In genomic region chr7:5629941-5630340, GRCh38 we compare ENCODE assay signal across 8 cellular contexts. TPM values are rescaled to one million over a fixed set of nuclear protein-coding genes. Genes with fewer than 3 reads are reported as not detected.
DNase-seq lines count a peak whose midpoint lies in the region; ATAC-seq and TF ChIP-seq lines count a peak whose summit lies in the region.

No MANE protein-coding gene starts in this region.

- BruUV-seq in IMR-90 (replicated peaks; lab: Mats Ljungman, UMichigan): no TSS peak

- H3K36me3 ChIP-seq in IMR-90 (ENCODE audit: control insufficient read depth, insufficient read depth, low read length): peaks cover 4% of the 10 kb centered on the region; the same call in 1 of the 2 replicates
- H3K36me3 ChIP-seq in fibroblast of lung (ENCODE audit: control insufficient read depth, insufficient read depth, low read length): peaks cover 4% of the 10 kb centered on the region
- no peaks in the 10 kb centered on the region for H3K36me3 ChIP-seq in prostate gland

- DNase-seq in IMR-90 (peak; percentile 74), fibroblast of lung (ENCODE audit: low read depth in 2 of 2) (peak; percentile 68 to 76), prostate gland (ENCODE audit: low spot score) (no peak)
- DNase-seq in activated CD8-positive, alpha-beta T cell treated with anti-CD3 and anti-CD28 coated beads for 36 hours: peak; percentile 82
- peak; percentile 24 for DNase-seq in stimulated activated CD8-positive, alpha-beta memory T cell treated with anti-CD3 and anti-CD28 coated beads, Interleukin-2, amount 100 ng/mL, for 48 hours (ENCODE audit: low read depth in 2 of 2)

- H3K79me1 ChIP-seq in IMR-90 (ENCODE audit: low read depth in 1 of 2, low read length in 2 of 2): peaks cover 22 to 74% of the 10 kb centered on the region in 2 experiments

- CTCF ChIA-PET in IMR-90 (lab: Yijun Ruan, JAX): interaction anchor here (0.7 kb wide), 1 partner anchor 16 kb away, joined by 3 read pairs; no protein-coding TSS in a partner anchor
- CTCF ChIA-PET in activated CD8-positive, alpha-beta T cell treated with anti-CD3 and anti-CD28 coated beads for 36 hours (lab: Charles Lee): interaction anchor here (1.1 to 4.5 kb wide), 7 partner anchors 29 to 136 kb away, joined by 3 to 23 read pairs (median 4); no protein-coding TSS in a partner anchor

- H3K4me1 Mint-ChIP-seq in activated CD8-positive, alpha-beta T cell treated with anti-CD3 and anti-CD28 coated beads for 36 hours (ENCODE audit: low read depth): peaks cover 38% of the 10 kb centered on the region

- peaks cover 23% of the 10 kb centered on the region for H3K36me3 Mint-ChIP-seq in activated CD8-positive, alpha-beta T cell treated with anti-CD3 and anti-CD28 coated beads for 36 hours (ENCODE audit: low read depth)

- no peak overlapping the region for H3K4me3 Mint-ChIP-seq in activated CD8-positive, alpha-beta T cell treated with anti-CD3 and anti-CD28 coated beads for 36 hours

- H2BK15ac ChIP-seq in IMR-90 (ENCODE audit: low read depth, low read length): peak overlapping the region; percentile 49; the same call in 1 of the 3 replicates

- ATAC-seq in IMR-90 (ENCODE audit: low read depth) (peak; percentile 39), HG03460 (IDR thresholded peaks at IDR 0.05; ENCODE audit: unreplicated experiment) (no peak), HG02759 (IDR thresholded peaks at IDR 0.05; ENCODE audit: unreplicated experiment) (no peak), HG02852 (IDR thresholded peaks at IDR 0.05; ENCODE audit: unreplicated experiment) (no peak)
- ATAC-seq in activated CD8-positive, alpha-beta T cell treated with anti-CD3 and anti-CD28 coated beads for 36 hours: peak; percentile 73

- no peak for TF ChIP-seq RAD21 in IMR-90 (IDR thresholded peaks at IDR 0.05; ENCODE audit: low read length)

- H3K27ac Mint-ChIP-seq in activated CD8-positive, alpha-beta T cell treated with anti-CD3 and anti-CD28 coated beads for 36 hours: peak overlapping the region; percentile 21

- TF ChIP-seq CTCF in IMR-90 (conservative IDR thresholded peaks at IDR 0.05; ENCODE audit: low read depth, low read length) (no peak), fibroblast of lung (conservative IDR thresholded peaks at IDR 0.05 in 1 of 2, IDR thresholded peaks at IDR 0.05 in 1 of 2; ENCODE audit: low read depth in 1 of 2, low read length in 2 of 2) (no peak), prostate gland (IDR thresholded peaks at IDR 0.05) (no peak)
- no peak for TF ChIP-seq CTCF in activated CD8-positive, alpha-beta T cell treated with anti-CD3 and anti-CD28 coated beads for 36 hours (IDR thresholded peaks at IDR 0.05)

- no peak overlapping the region for H3K56ac ChIP-seq in IMR-90 (ENCODE audit: extremely low read depth, insufficient read depth, low read length)

- peak overlapping the region; percentile 46; the same call in 1 of the 2 replicates for H3K14ac ChIP-seq in IMR-90 (replicated peaks; ENCODE audit: low read depth, low read length)

- peak overlapping the region; percentile 64 for H2AFZ ChIP-seq in IMR-90 (replicated peaks; ENCODE audit: low read length, poor library complexity)
- H2AFZ ChIP-seq in fibroblast of lung (ENCODE audit: low read length): no peak overlapping the region

- H3K9me3 Mint-ChIP-seq in activated CD8-positive, alpha-beta T cell treated with anti-CD3 and anti-CD28 coated beads for 36 hours: no peaks in the 10 kb centered on the region

- dilution Hi-C loops in IMR-90 (cut with HindIII; ENCODE audit: low sequenced_read_pairs, unreplicated experiment): loop anchor here (10.0 kb wide), 1 partner anchor 55 kb away; no protein-coding TSS in a partner anchor

- no peak overlapping the region for H2BK120ac ChIP-seq in IMR-90 (ENCODE audit: low read depth, low read length)

- H2AK5ac ChIP-seq in IMR-90 (ENCODE audit: low read depth, low read length): peak overlapping the region; percentile 70

- H4K5ac ChIP-seq in IMR-90 (ENCODE audit: low read depth, low read length): no peak overlapping the region

- peaks cover 28% of the 10 kb centered on the region for H3K9me1 ChIP-seq in IMR-90 (ENCODE audit: insufficient read depth, low read length)

- no peak overlapping the region for H2BK20ac ChIP-seq in IMR-90 (ENCODE audit: low read depth, low read length)

- H3K23ac ChIP-seq in IMR-90 (ENCODE audit: low read depth, low read length): no peak overlapping the region; the same call in 1 of the 2 replicates

- peaks cover 16% of the 10 kb centered on the region; the same call in 1 of the 2 replicates for H4K20me1 ChIP-seq in IMR-90 (ENCODE audit: insufficient read depth, low read length)
- no peaks in the 10 kb centered on the region for H4K20me1 ChIP-seq in fibroblast of lung (ENCODE audit: control insufficient read depth, extremely low read depth, insufficient read depth, low read length)

- peak overlapping the region; percentile 56 for H4K91ac ChIP-seq in IMR-90 (ENCODE audit: insufficient read depth, low read depth, low read length)

- H3K4me3 ChIP-seq in IMR-90 (ENCODE audit: insufficient read depth, low read depth, low read length) (no peak overlapping the region), fibroblast of lung (replicated peaks in 1 of 4; ENCODE audit: control extremely low read depth in 1 of 4, insufficient read depth in 1 of 4, low read depth in 3 of 4, low read length in 4 of 4) (no peak overlapping the region), prostate gland (no peak overlapping the region)

- H3K27me3 Mint-ChIP-seq in activated CD8-positive, alpha-beta T cell treated with anti-CD3 and anti-CD28 coated beads for 36 hours: no peaks in the 10 kb centered on the region

- POLR2A ChIA-PET in IMR-90 (lab: Charles Lee; ENCODE audit: unreplicated experiment): no interaction called here
- POLR2A ChIA-PET in activated CD8-positive, alpha-beta T cell treated with anti-CD3 and anti-CD28 coated beads for 36 hours (lab: Charles Lee): interaction anchor here (0.8 to 1.0 kb wide), 2 partner anchors 63 to 71 kb away, joined by 3 read pairs; no protein-coding TSS in a partner anchor

- H2BK5ac ChIP-seq in IMR-90 (ENCODE audit: low read depth, low read length, poor library complexity, severe bottlenecking): peak overlapping the region; percentile 40

- peak overlapping the region in 1 of 2 experiments; percentile 41; a peak in 2 of 4 replicates for H4K8ac ChIP-seq in IMR-90 (ENCODE audit: low read depth in 2 of 2, low read length in 2 of 2)

- no peak overlapping the region for H3K18ac ChIP-seq in IMR-90 (ENCODE audit: low read depth, low read length)

- in situ Hi-C loops in IMR-90 (cut with MboI; ENCODE audit: low sequenced_read_pairs): no loop called here

- H3K9me3 ChIP-seq in IMR-90 (ENCODE audit: control insufficient read depth, insufficient read depth, low read length) (no peaks in the 10 kb centered on the region), fibroblast of lung (ENCODE audit: control insufficient read depth, insufficient read depth, low read depth, low read length) (no peaks in the 10 kb centered on the region), prostate gland (no peaks in the 10 kb centered on the region)

- 0% methylated on average over 1 of the region's 4 CpGs; no CpG with 5 or more reads in 1 of the 2 experiments for WGBS in IMR-90 (ENCODE audit: extremely low coverage in 2 of 2, insufficient read length in 1 of 2), 2 experiments
- 77% methylated on average over 4 of the region's 4 CpGs for WGBS in prostate gland

- H2AK9ac ChIP-seq in IMR-90 (replicated peaks; ENCODE audit: low read depth, low read length, poor library complexity): peak overlapping the region; percentile 93

- no peaks in the 10 kb centered on the region for H3K27me3 ChIP-seq in IMR-90 (ENCODE audit: control insufficient read depth, insufficient read depth, low read length)
- H3K27me3 ChIP-seq in fibroblast of lung (ENCODE audit: control insufficient read depth, insufficient read depth, low read length): no peaks in the 10 kb centered on the region
- no peaks in the 10 kb centered on the region for H3K27me3 ChIP-seq in prostate gland (replicated peaks; ENCODE audit: insufficient read depth)

- intact Hi-C loops in IMR-90 (cut with micrococcal nuclease): no loop called here
- intact Hi-C loops in activated CD8-positive, alpha-beta T cell treated with anti-CD3 and anti-CD28 coated beads for 36 hours (cut with micrococcal nuclease): no loop called here
- intact Hi-C loops in prostate gland (cut with DNase I): no loop called here

- TF ChIP-seq POLR2A in IMR-90 (IDR thresholded peaks at IDR 0.05; ENCODE audit: low read depth, low read length) (no peak), prostate gland (IDR thresholded peaks at IDR 0.05) (no peak)

- H3K4me1 ChIP-seq in IMR-90 (ENCODE audit: control insufficient read depth, insufficient read depth, low read length): peaks cover 36% of the 10 kb centered on the region
- peaks cover 43% of the 10 kb centered on the region for H3K4me1 ChIP-seq in fibroblast of lung (ENCODE audit: control insufficient read depth, extremely low read depth, insufficient read depth, low read length)
- H3K4me1 ChIP-seq in prostate gland (replicated peaks): no peaks in the 10 kb centered on the region

- peak overlapping the region; percentile 71 for H3K4ac ChIP-seq in IMR-90 (ENCODE audit: low read depth, low read length)

- no peak overlapping the region; the same call in 1 of the 2 replicates for H3K4me2 ChIP-seq in IMR-90 (ENCODE audit: low read depth, low read length)
- H3K4me2 ChIP-seq in fibroblast of lung (ENCODE audit: extremely low read depth, insufficient read depth, low read length): no peak overlapping the region

- H3K79me2 ChIP-seq in fibroblast of lung (ENCODE audit: control insufficient read depth, insufficient read depth, low read length): peaks cover 2% of the 10 kb centered on the region

- no peak overlapping the region for H3K9ac ChIP-seq in IMR-90 (ENCODE audit: low read depth, low read length)
- no peak overlapping the region for H3K9ac ChIP-seq in fibroblast of lung (ENCODE audit: insufficient read depth, low read length)

- H3K27ac ChIP-seq in IMR-90 (ENCODE audit: insufficient read depth, low read length) (no peak overlapping the region), fibroblast of lung (ENCODE audit: insufficient read depth, low read length) (peak overlapping the region; percentile 41), prostate gland (no peak overlapping the region)

TF ChIP-seq in IMR-90, 13 proteins besides CTCF, POLR2A, EP300 and RAD21 (continues in another document):
- TF ChIP-seq MAZ (IDR thresholded peaks at IDR 0.05; ENCODE audit: borderline replicate concordance, low read depth, low read length) (no peak), CEBPB (IDR thresholded peaks at IDR 0.05; ENCODE audit: low read depth, low read length) (no peak), MAFK (IDR thresholded peaks at IDR 0.05; ENCODE audit: low read depth, low read length) (no peak)

RNA-seq across cellular contexts. Expression of gene FSCN1, which starts 37.3 kb away (rescaled TPM):
- total RNA-seq in IMR-90 (2012; rRNA removed): 118 and 137 TPM in 2 replicates
- 277 and 353 TPM in 2 replicates for polyA plus RNA-seq in IMR-90 (2012; rRNA removed)
- 217 and 436 TPM in 2 replicates for polyA plus RNA-seq in IMR-90 (2012; cell fraction: cytosol; rRNA removed)
- 131 and 368 TPM in 2 replicates for polyA plus RNA-seq in IMR-90 (2012; cell fraction: nucleus; rRNA removed; ENCODE audit: low replicate concordance)
- 10 to 100 TPM; 24.5 to 25.2 TPM for total RNA-seq in activated CD8-positive, alpha-beta T cell treated with anti-CD3 and anti-CD28 coated beads for 36 hours
- 104 and 105 TPM in 2 replicates for total RNA-seq in fibroblast of lung
- 96.2 and 127 TPM in 2 replicates for polyA plus RNA-seq in fibroblast of lung
- polyA plus RNA-seq in fibroblast of lung (2012): 203 and 314 TPM in 2 replicates
- 154 and 164 TPM in 2 replicates for polyA minus RNA-seq in fibroblast of lung (ENCODE audit: low replicate concordance)
- 100 to 1,000 TPM in 1 of 2 donors, 10 to 100 TPM in 1; 11.4 to 207 TPM for total RNA-seq in prostate gland

Comparison
In these comparisons a context has a peak if more than half of its experiments do, and no peak if none do; other contexts are left out.
1. ATAC-seq: peak in IMR-90 (single experiment) and activated CD8-positive, alpha-beta T cell treated with anti-CD3 and anti-CD28 coated beads for 36 hours (single experiment); none in HG03460 (single experiment), HG02759 (single experiment) and HG02852 (single experiment).